16 cellular contexts compared by ENCODE assay signal in genomic region chr12:11654338-11654737, GRCh38. TPM values are rescaled to one million over a fixed set of nuclear protein-coding genes. Genes with fewer than 3 reads are reported as not detected.
DNase-seq lines count a peak whose midpoint lies in the region; ATAC-seq and TF ChIP-seq lines count a peak whose summit lies in the region.
"Had no signal": no experiment of that assay in that cellular context is flagged by ENCODE, and none has a peak within 500 bp of the region (broad histone marks: within the 10 kb centered on the region; RNA-seq: fewer than 3 reads in every experiment).

No MANE protein-coding gene starts in this region.

- intact Hi-C loops in activated T-helper 1 cell treated with anti-CD3 and anti-CD28 coated beads, Interleukin-12 subunit alpha, Interleukin-12 subunit beta, Interleukin-2, Interleukin-4 antibody, amounts not matched to agents 30 ng/mL and 10 ng/mL and 1 ng/mL, durations not matched to agents 14 hours and 24 hours and 36 hours (cut with micrococcal nuclease): loop anchor here (5.0 to 10.0 kb wide), 4 partner anchors 518 to 1073 kb away; partner anchors contain the start of genes GPR19 and YBX3
- intact Hi-C loops in transverse colon (cut with DNase I; ENCODE audit: low total_unique reads): loop anchor here (10.0 kb wide), 2 partner anchors 50 to 200 kb away; no protein-coding TSS in a partner anchor
- intact Hi-C loops in activated T-helper 2 cell treated with anti-CD3 and anti-CD28 coated beads, Interferon-gamma antibody, Interleukin-2, Interleukin-4, amounts not matched to agents 10 μg/mL and 5 μg/mL and 100 μg/mL, durations not matched to agents 14 hours and 24 hours and 36 hours (cut with micrococcal nuclease): loop anchor here (5.0 kb wide), 2 partner anchors 48 to 1063 kb away; partner anchors contain the start of gene CDKN1B

- no peaks in the 10 kb centered on the region for H3K9me3 Mint-ChIP-seq in stimulated activated naive CD8-positive, alpha-beta T cell treated with anti-CD3 and anti-CD28 coated beads, Interleukin-15, amount 100 ng/mL, for 72 hours
- H3K9me3 Mint-ChIP-seq in activated T-helper 1 cell treated with anti-CD3 and anti-CD28 coated beads, Interleukin-12 subunit alpha, Interleukin-12 subunit beta, Interleukin-2, Interleukin-4 antibody, amounts not matched to agents 30 ng/mL and 10 ng/mL and 1 ng/mL, durations not matched to agents 14 hours and 24 hours and 36 hours: no peaks in the 10 kb centered on the region
- H3K9me3 Mint-ChIP-seq in naive B cell: no peaks in the 10 kb centered on the region
- H3K9me3 Mint-ChIP-seq in activated T-helper 2 cell treated with anti-CD3 and anti-CD28 coated beads, Interferon-gamma antibody, Interleukin-2, Interleukin-4, amounts not matched to agents 10 μg/mL and 5 μg/mL and 100 μg/mL, durations not matched to agents 14 hours and 24 hours and 36 hours: no peaks in the 10 kb centered on the region

- in situ Hi-C loops in transverse colon (cut with MboI; ENCODE audit: low pct_ligation_motif_present in 1 of 4, low pct_unique_long_range_greater_than_20kb in 1 of 4, low sequenced_read_pairs in 3 of 4): no loop called here

- no peaks in the 10 kb centered on the region for H3K27me3 Mint-ChIP-seq in stimulated activated naive CD8-positive, alpha-beta T cell treated with anti-CD3 and anti-CD28 coated beads, Interleukin-15, amount 100 ng/mL, for 72 hours
- peaks cover 3% of the 10 kb centered on the region for H3K27me3 Mint-ChIP-seq in activated T-helper 1 cell treated with anti-CD3 and anti-CD28 coated beads, Interleukin-12 subunit alpha, Interleukin-12 subunit beta, Interleukin-2, Interleukin-4 antibody, amounts not matched to agents 30 ng/mL and 10 ng/mL and 1 ng/mL, durations not matched to agents 14 hours and 24 hours and 36 hours (ENCODE audit: insufficient read depth)
- H3K27me3 Mint-ChIP-seq in naive B cell: no peaks in the 10 kb centered on the region
- no peaks in the 10 kb centered on the region for H3K27me3 Mint-ChIP-seq in activated T-helper 2 cell treated with anti-CD3 and anti-CD28 coated beads, Interferon-gamma antibody, Interleukin-2, Interleukin-4, amounts not matched to agents 10 μg/mL and 5 μg/mL and 100 μg/mL, durations not matched to agents 14 hours and 24 hours and 36 hours (ENCODE audit: low read depth)

- H3K36me3 Mint-ChIP-seq in activated T-helper 1 cell treated with anti-CD3 and anti-CD28 coated beads, Interleukin-12 subunit alpha, Interleukin-12 subunit beta, Interleukin-2, Interleukin-4 antibody, amounts not matched to agents 30 ng/mL and 10 ng/mL and 1 ng/mL, durations not matched to agents 14 hours and 24 hours and 36 hours (ENCODE audit: low read depth): peaks cover 60% of the 10 kb centered on the region
- H3K36me3 Mint-ChIP-seq in naive B cell: peaks cover 0 to 9% of the 10 kb centered on the region in 2 donors
- peaks cover 56% of the 10 kb centered on the region for H3K36me3 Mint-ChIP-seq in activated T-helper 2 cell treated with anti-CD3 and anti-CD28 coated beads, Interferon-gamma antibody, Interleukin-2, Interleukin-4, amounts not matched to agents 10 μg/mL and 5 μg/mL and 100 μg/mL, durations not matched to agents 14 hours and 24 hours and 36 hours (ENCODE audit: low read depth)

- no peaks in the 10 kb centered on the region for H3K9me3 ChIP-seq in transverse colon
- H3K9me3 ChIP-seq: HAP-1 had no signal

- H3K4me1 Mint-ChIP-seq in stimulated activated naive CD8-positive, alpha-beta T cell treated with anti-CD3 and anti-CD28 coated beads, Interleukin-15, amount 100 ng/mL, for 72 hours: peaks cover 72% of the 10 kb centered on the region
- peaks cover 75% of the 10 kb centered on the region for H3K4me1 Mint-ChIP-seq in activated T-helper 1 cell treated with anti-CD3 and anti-CD28 coated beads, Interleukin-12 subunit alpha, Interleukin-12 subunit beta, Interleukin-2, Interleukin-4 antibody, amounts not matched to agents 30 ng/mL and 10 ng/mL and 1 ng/mL, durations not matched to agents 14 hours and 24 hours and 36 hours (ENCODE audit: low read depth)
- H3K4me1 Mint-ChIP-seq in naive B cell: peaks cover 61 to 85% (median 71%) of the 10 kb centered on the region in 3 donors
- H3K4me1 Mint-ChIP-seq in activated T-helper 2 cell treated with anti-CD3 and anti-CD28 coated beads, Interferon-gamma antibody, Interleukin-2, Interleukin-4, amounts not matched to agents 10 μg/mL and 5 μg/mL and 100 μg/mL, durations not matched to agents 14 hours and 24 hours and 36 hours (ENCODE audit: low read depth): peaks cover 62% of the 10 kb centered on the region

- H3K4me3 Mint-ChIP-seq in stimulated activated naive CD8-positive, alpha-beta T cell treated with anti-CD3 and anti-CD28 coated beads, Interleukin-15, amount 100 ng/mL, for 72 hours: peak overlapping the region; percentile 20 to 35
- H3K4me3 Mint-ChIP-seq in activated T-helper 1 cell treated with anti-CD3 and anti-CD28 coated beads, Interleukin-12 subunit alpha, Interleukin-12 subunit beta, Interleukin-2, Interleukin-4 antibody, amounts not matched to agents 30 ng/mL and 10 ng/mL and 1 ng/mL, durations not matched to agents 14 hours and 24 hours and 36 hours: peak overlapping the region; percentile 71
- H3K4me3 Mint-ChIP-seq in naive B cell: peak overlapping the region in 7 of 8 donors; percentile 54 to 99 (median 80)
- H3K4me3 Mint-ChIP-seq in activated T-helper 2 cell treated with anti-CD3 and anti-CD28 coated beads, Interferon-gamma antibody, Interleukin-2, Interleukin-4, amounts not matched to agents 10 μg/mL and 5 μg/mL and 100 μg/mL, durations not matched to agents 14 hours and 24 hours and 36 hours (ENCODE audit: low read depth): no peak overlapping the region

- no peak for ATAC-seq in stimulated activated naive CD8-positive, alpha-beta T cell treated with anti-CD3 and anti-CD28 coated beads, Interleukin-15, amount 100 ng/mL, for 72 hours
- ATAC-seq in stimulated activated naive CD8-positive, alpha-beta T cell treated with anti-CD3 and anti-CD28 coated beads, Interleukin-15, Interleukin-2, amounts not matched to agents 100 U/mL and 50 U/mL, for 24 hours: no peak
- ATAC-seq in naive B cell (ENCODE audit: low read depth in 2 of 2) (no peak), omental fat pad (ENCODE audit: low FRiP score) (no peak)
- ATAC-seq: activated CD4-positive, CD25-positive, alpha-beta regulatory T cell treated with anti-CD3 and anti-CD28 coated beads, Interleukin-2, amount 50 U/mL, for 24 hours had no signal

- H3K4me3 ChIP-seq in transverse colon: no peak overlapping the region
- H3K4me3 ChIP-seq: HAP-1, PC-9 had no signal

- H3K27ac ChIP-seq in transverse colon: peak overlapping the region; percentile 96 to 99 (median 98)
- H3K27ac ChIP-seq: PC-9 had no signal

- no peak for TF ChIP-seq POLR2A in transverse colon (IDR thresholded peaks at IDR 0.05)

- H3K4me1 ChIP-seq in transverse colon: peaks cover 16 to 76% (median 34%) of the 10 kb centered on the region in 4 donors

- H3K27ac Mint-ChIP-seq in stimulated activated naive CD8-positive, alpha-beta T cell treated with anti-CD3 and anti-CD28 coated beads, Interleukin-15, amount 100 ng/mL, for 72 hours: no peak overlapping the region
- H3K27ac Mint-ChIP-seq in activated T-helper 1 cell treated with anti-CD3 and anti-CD28 coated beads, Interleukin-12 subunit alpha, Interleukin-12 subunit beta, Interleukin-2, Interleukin-4 antibody, amounts not matched to agents 30 ng/mL and 10 ng/mL and 1 ng/mL, durations not matched to agents 14 hours and 24 hours and 36 hours: peak overlapping the region; percentile 49
- peak overlapping the region; percentile 0 to 97 (median 68) for H3K27ac Mint-ChIP-seq in naive B cell
- no peak overlapping the region for H3K27ac Mint-ChIP-seq in activated T-helper 2 cell treated with anti-CD3 and anti-CD28 coated beads, Interferon-gamma antibody, Interleukin-2, Interleukin-4, amounts not matched to agents 10 μg/mL and 5 μg/mL and 100 μg/mL, durations not matched to agents 14 hours and 24 hours and 36 hours

- WGBS in transverse colon (ENCODE audit: low coverage in 1 of 2), 2 donors: 78% methylated on average over 4 of the region's 4 CpGs; no CpG with 5 or more reads in 1 of the 2 donors

- H3K27me3 ChIP-seq in transverse colon: no peaks in the 10 kb centered on the region

- H3K36me3 ChIP-seq in transverse colon: no peaks in the 10 kb centered on the region
- H3K36me3 ChIP-seq: HAP-1 had no signal

- no peak for TF ChIP-seq EP300 in transverse colon (IDR thresholded peaks at IDR 0.05; ENCODE audit: low read depth)

- TF ChIP-seq CTCF in transverse colon (IDR thresholded peaks at IDR 0.05) (no peak), omental fat pad (IDR thresholded peaks at IDR 0.05) (no peak)

- no peak for DNase-seq in stimulated activated naive CD8-positive, alpha-beta T cell treated with anti-CD3 and anti-CD28 coated beads, Interleukin-15, amount 100 ng/mL, for 72 hours
- no peak for DNase-seq in stimulated activated naive CD8-positive, alpha-beta T cell treated with anti-CD3 and anti-CD28 coated beads, Interleukin-15, Interleukin-2, amounts not matched to agents 100 U/mL and 50 U/mL, for 24 hours
- no peak for DNase-seq in activated T-helper 1 cell treated with anti-CD3 and anti-CD28 coated beads, Interleukin-12 subunit alpha, Interleukin-12 subunit beta, Interleukin-2, Interleukin-4 antibody, amounts not matched to agents 30 ng/mL and 10 ng/mL and 1 ng/mL, durations not matched to agents 14 hours and 24 hours and 36 hours (ENCODE audit: low spot score)
- DNase-seq in naive B cell (peak; percentile 37), transverse colon (no peak), omental fat pad (ENCODE audit: low spot score) (no peak), T1000 (lab: John Stamatoyannopoulos, UW) (no peak)
- DNase-seq in activated T-helper 2 cell treated with anti-CD3 and anti-CD28 coated beads, Interferon-gamma antibody, Interleukin-2, Interleukin-4, amounts not matched to agents 10 μg/mL and 5 μg/mL and 100 μg/mL, durations not matched to agents 14 hours and 24 hours and 36 hours (ENCODE audit: low spot score): no peak
- DNase-seq: aorta, DMS153, NCI-H1436, NCI-H345, PC-9, substantia nigra had no signal

RNA-seq across cellular contexts. Expression of gene ETV6, which starts 4.9 kb away (rescaled TPM):
- 117 and 131 TPM in 2 replicates for total RNA-seq in activated T-helper 1 cell treated with anti-CD3 and anti-CD28 coated beads, Interleukin-12 subunit alpha, Interleukin-12 subunit beta, Interleukin-2, Interleukin-4 antibody, amounts not matched to agents 30 ng/mL and 10 ng/mL and 1 ng/mL, durations not matched to agents 14 hours and 24 hours and 36 hours
- 1 to 10 TPM; 3.7 to 9.6 (median 6.6) TPM for polyA plus RNA-seq in naive B cell (ENCODE audit: low read depth in 6 of 6)
- total RNA-seq in transverse colon (10 to 100 TPM; 19.9 to 47.9 (median 41.0) TPM), omental fat pad (10 to 100 TPM in 3 of 4 donors, 1 to 10 TPM in 1; 9.3 to 28.2 (median 17.6) TPM)
- total RNA-seq in activated T-helper 2 cell treated with anti-CD3 and anti-CD28 coated beads, Interferon-gamma antibody, Interleukin-2, Interleukin-4, amounts not matched to agents 10 μg/mL and 5 μg/mL and 100 μg/mL, durations not matched to agents 14 hours and 24 hours and 36 hours: 68.2 and 69.4 TPM in 2 replicates

Comparison
In these comparisons a context has a peak if more than half of its experiments do, and no peak if none do; other contexts are left out.
1. H3K27ac Mint-ChIP-seq: peak in activated T-helper 1 cell treated with anti-CD3 and anti-CD28 coated beads, Interleukin-12 subunit alpha, Interleukin-12 subunit beta, Interleukin-2, Interleukin-4 antibody, amounts not matched to agents 30 ng/mL and 10 ng/mL and 1 ng/mL, durations not matched to agents 14 hours and 24 hours and 36 hours (single experiment) and naive B cell (6 of 6); none in stimulated activated naive CD8-positive, alpha-beta T cell treated with anti-CD3 and anti-CD28 coated beads, Interleukin-15, amount 100 ng/mL, for 72 hours (0 of 2) and activated T-helper 2 cell treated with anti-CD3 and anti-CD28 coated beads, Interferon-gamma antibody, Interleukin-2, Interleukin-4, amounts not matched to agents 10 μg/mL and 5 μg/mL and 100 μg/mL, durations not matched to agents 14 hours and 24 hours and 36 hours (single experiment).